Comparison of ENCODE assay signal across 2 cellular contexts in genomic region chr9:89598926-89599325, GRCh38.
TF ChIP-seq lines count a peak whose summit lies in the region.

No MANE protein-coding gene starts in this region.

TF ChIP-seq in A549, 52 proteins besides CTCF, POLR2A, EP300 and RAD21 (continued from another document):
- no peak for TF ChIP-seq ELK1 (IDR thresholded peaks at IDR 0.05; ENCODE audit: low read depth, low read length)
- no peak for TF ChIP-seq SREBF2 (IDR thresholded peaks at IDR 0.05)
- no peak for TF ChIP-seq TP53 (CRISPR knock-in tag; IDR thresholded peaks at IDR 0.05)
- no peak for TF ChIP-seq KDM5A (IDR thresholded peaks at IDR 0.05)
- TF ChIP-seq MAZ (IDR thresholded peaks at IDR 0.05; ENCODE audit: borderline replicate concordance, low read depth, low read length) = no peak
- no peak for TF ChIP-seq RFX5 (IDR thresholded peaks at IDR 0.05)
- no peak for TF ChIP-seq RCOR1 (IDR thresholded peaks at IDR 0.05; ENCODE audit: low read depth, low read length)
- TF ChIP-seq EHMT2 (IDR thresholded peaks at IDR 0.05; ENCODE audit: low read depth) = no peak
- TF ChIP-seq NR3C1 (IDR thresholded peaks at IDR 0.05) = no peak

TF ChIP-seq in liver, 16 proteins besides CTCF, POLR2A, EP300 and RAD21 (continued from another document):
- peak; percentile 60 for TF ChIP-seq REST (IDR thresholded peaks at IDR 0.05)
